28 cellular contexts compared by ENCODE assay signal in genomic region chr17:29954405-29954804, GRCh38. TPM values are rescaled to one million over a fixed set of nuclear protein-coding genes. Genes with fewer than 3 reads are reported as not detected.
DNase-seq lines count a peak whose midpoint lies in the region; ATAC-seq, FAIRE-seq and TF ChIP-seq lines count a peak whose summit lies in the region.
"Had no signal": no experiment of that assay in that cellular context is flagged by ENCODE, and none has a peak within 500 bp of the region (broad histone marks: within the 10 kb centered on the region; RNA-seq: fewer than 3 reads in every experiment).

No MANE protein-coding gene starts in this region.

- no peak overlapping the region for H4K91ac ChIP-seq in H1 (replicated peaks; ENCODE audit: insufficient read length, low read length)

- no peak overlapping the region for H3K18ac ChIP-seq in H1 (ENCODE audit: extremely low read depth, low read length)

- H3K4me3 Mint-ChIP-seq in activated naive CD8-positive, alpha-beta T cell treated with anti-CD3 and anti-CD28 coated beads, Interleukin-2, amount 50 U/mL, for 24 hours: no peak overlapping the region
- H3K4me3 Mint-ChIP-seq: activated T-cell treated with anti-CD3 and anti-CD28 coated beads, Interleukin-2, amount 50 U/mL, for 24 hours; B cell; neural crest cell; stimulated activated naive CD8-positive, alpha-beta T cell treated with anti-CD3 and anti-CD28 coated beads, Interleukin-15, amount 100 ng/mL, for 72 hours had no signal

- TF ChIP-seq RAD21 in H1 (IDR thresholded peaks at IDR 0.05 in 1 of 2, conservative IDR thresholded peaks at IDR 0.05 in 1 of 2; ENCODE audit: low read depth in 2 of 2, low read length in 2 of 2): peak in 1 of 2 experiments; percentile 5; a peak in 2 of 4 replicates

- H4K20me1 ChIP-seq in Loucy (ENCODE audit: insufficient read depth, low read length, poor library complexity, severe bottlenecking) (no peaks in the 10 kb centered on the region), H1 (replicated peaks in 1 of 2; ENCODE audit: control insufficient read depth in 1 of 2, insufficient read depth in 2 of 2, low read length in 2 of 2) (no peaks in the 10 kb centered on the region)

- DNase-seq in AG10803 (ENCODE audit: low read depth) (no peak), GM12864 (ENCODE audit: low read depth) (no peak), H1 (ENCODE audit: low read depth in 1 of 2, low spot score in 2 of 2) (no peak), aorta (no peak), AG20443 (ENCODE audit: low spot score) (no peak)
- DNase-seq in activated naive CD8-positive, alpha-beta T cell treated with anti-CD3 and anti-CD28 coated beads, Interleukin-2, amount 50 U/mL, for 24 hours: no peak
- DNase-seq: activated CD8-positive, alpha-beta memory T cell treated with anti-CD3 and anti-CD28 coated beads for 24 hours; activated naive CD4-positive, alpha-beta T cell treated with Interleukin-2 at 50 U/mL for 16 hours; activated T-cell treated with anti-CD3 and anti-CD28 coated beads, Interleukin-2, amount 50 U/mL, for 24 hours; amygdala; Caco-2; central memory CD4-positive, alpha-beta T cell; lower lobe of right lung; posterior cingulate gyrus; stimulated activated naive CD8-positive, alpha-beta T cell treated with anti-CD3 and anti-CD28 coated beads, Interleukin-15, amount 100 ng/mL, for 72 hours; T-helper 9 cell; tibial artery had no signal

- H2BK5ac ChIP-seq in H1 (ENCODE audit: low read depth, low read length): no peak overlapping the region

- H4K8ac ChIP-seq in H1 (ENCODE audit: extremely low read depth, insufficient read depth, low read length): no peak overlapping the region

- no peak overlapping the region for H2BK20ac ChIP-seq in H1 (ENCODE audit: low read length)

- H3K9me2 ChIP-seq in Loucy (replicated peaks; ENCODE audit: low read depth, low read length): no peaks in the 10 kb centered on the region

- no peak overlapping the region for H2BK15ac ChIP-seq in H1 (ENCODE audit: low read length)

- no peak for TF ChIP-seq EP300 in H1 (IDR thresholded peaks at IDR 0.05; ENCODE audit: borderline replicate concordance in 1 of 2, low read depth in 2 of 2, low read length in 2 of 2)

- no peaks in the 10 kb centered on the region for H3K23me2 ChIP-seq in H1 (ENCODE audit: low read depth, low read length)

- WGBS in H1 (ENCODE audit: extremely low coverage in 1 of 2, insufficient coverage in 1 of 2, insufficient read length in 1 of 2, insufficient replicate concordance in 2 of 2, low coverage in 1 of 2, low lambda C conversion rate in 2 of 2, missing lambda C conversion rate in 1 of 2), 2 experiments: 83% methylated on average over 4 of the region's 4 CpGs; no CpG with 5 or more reads in 1 of the 2 experiments
- WGBS in aorta, 2 donors: 84 to 85% methylated on average over 4 of the region's 4 CpGs

- H2AK5ac ChIP-seq in H1 (ENCODE audit: low read depth, low read length): no peak overlapping the region

- H3K4me1 ChIP-seq in Loucy (ENCODE audit: insufficient read depth, low read length, poor library complexity, severe bottlenecking) (no peaks in the 10 kb centered on the region), H1 (replicated peaks in 1 of 4; ENCODE audit: control insufficient read depth in 3 of 4, insufficient read depth in 4 of 4, low read length in 3 of 4) (no peaks in the 10 kb centered on the region), aorta (ENCODE audit: control insufficient read depth in 1 of 2, insufficient read depth in 2 of 2, low read length in 2 of 2) (no peaks in the 10 kb centered on the region)
- H3K4me1 ChIP-seq: Caco-2, gastroesophageal sphincter, lower lobe of right lung, tibial artery had no signal

- H3K79me2 ChIP-seq in Loucy (ENCODE audit: insufficient read depth, low read length) (no peaks in the 10 kb centered on the region), H1 (ENCODE audit: control insufficient read depth in 1 of 2, insufficient read depth in 2 of 2, low read length in 2 of 2) (no peaks in the 10 kb centered on the region)

- TF ChIP-seq POLR2A in H1 (IDR thresholded peaks at IDR 0.05; ENCODE audit: control extremely low read depth in 1 of 2, low read depth in 2 of 2, low read length in 2 of 2): no peak

- no peaks in the 10 kb centered on the region for H3K36me3 ChIP-seq in Loucy (ENCODE audit: insufficient read depth, low read length)
- H3K36me3 ChIP-seq in H1 (ENCODE audit: control insufficient read depth in 2 of 4, insufficient read depth in 4 of 4, low read length in 3 of 4): no peaks in the 10 kb centered on the region
- H3K36me3 ChIP-seq in aorta (ENCODE audit: control insufficient read depth in 1 of 2, insufficient read depth in 2 of 2, low read length in 1 of 2): no peaks in the 10 kb centered on the region
- H3K36me3 ChIP-seq: gastroesophageal sphincter, lower lobe of right lung, tibial artery had no signal

- no peak for FAIRE-seq in H1 (lab: Jason Lieb, UNC)
- FAIRE-seq: GM12891, HepG2, keratinocyte had no signal

- H3K9me3 ChIP-seq in Loucy (ENCODE audit: insufficient read depth, low read depth, low read length) (peaks cover 5% of the 10 kb centered on the region; the same call in 1 of the 2 replicates), H1 (ENCODE audit: insufficient read depth in 2 of 2, low read depth in 1 of 2, low read length in 1 of 2) (peaks cover 7 to 15% of the 10 kb centered on the region in 2 experiments; a peak in 3 of 4 replicates), aorta (ENCODE audit: control insufficient read depth, low read length) (no peaks in the 10 kb centered on the region)
- H3K9me3 ChIP-seq: gastroesophageal sphincter, lower lobe of right lung, tibial artery had no signal

- H3K79me1 ChIP-seq in H1 (ENCODE audit: low read depth, low read length): no peaks in the 10 kb centered on the region

- H3K27me3 ChIP-seq in Loucy (ENCODE audit: insufficient read depth, low read length, poor library complexity, severe bottlenecking): no peaks in the 10 kb centered on the region
- no peaks in the 10 kb centered on the region for H3K27me3 ChIP-seq in H1 (replicated peaks in 1 of 4; ENCODE audit: control insufficient read depth in 3 of 4, extremely low read depth in 1 of 4, insufficient read depth in 3 of 4, low read length in 3 of 4)
- H3K27me3 ChIP-seq in aorta (ENCODE audit: control insufficient read depth in 1 of 2, insufficient read depth in 2 of 2, low read length in 1 of 2): no peaks in the 10 kb centered on the region
- H3K27me3 ChIP-seq: gastroesophageal sphincter, tibial artery had no signal

- H2BK12ac ChIP-seq in H1 (ENCODE audit: low read depth, low read length): no peak overlapping the region

- H3K4me1 Mint-ChIP-seq in activated naive CD8-positive, alpha-beta T cell treated with anti-CD3 and anti-CD28 coated beads, Interleukin-2, amount 50 U/mL, for 24 hours: no peaks in the 10 kb centered on the region
- H3K4me1 Mint-ChIP-seq: stimulated activated naive CD8-positive, alpha-beta T cell treated with anti-CD3 and anti-CD28 coated beads, Interleukin-15, amount 100 ng/mL, for 72 hours had no signal

- no peak overlapping the region for H3K14ac ChIP-seq in H1 (ENCODE audit: insufficient read length)

- no peaks in the 10 kb centered on the region for H3F3A ChIP-seq in Loucy (ENCODE audit: low read depth)

- no peak overlapping the region for H3K4me3 ChIP-seq in AG10803 (ENCODE audit: low read length)
- no peak overlapping the region for H3K4me3 ChIP-seq in GM12864 (ENCODE audit: low read depth, low read length)
- H3K4me3 ChIP-seq in Loucy (ENCODE audit: low read length, poor library complexity, severe bottlenecking): no peak overlapping the region
- no peak overlapping the region for H3K4me3 ChIP-seq in H1 (ENCODE audit: extremely low read depth in 1 of 4, insufficient read depth in 2 of 4, low read depth in 3 of 4, low read length in 4 of 4)
- H3K4me3 ChIP-seq in aorta (ENCODE audit: low read length in 2 of 2): no peak overlapping the region
- H3K4me3 ChIP-seq: gastroesophageal sphincter, lower lobe of right lung, tibial artery had no signal

- H3K56ac ChIP-seq in H1 (replicated peaks; ENCODE audit: insufficient read length, low read depth, low read length): no peak overlapping the region

- TF ChIP-seq CTCF in AG10803 (conservative IDR thresholded peaks at IDR 0.05; ENCODE audit: low read length) (peak; percentile 12), GM12864 (IDR thresholded peaks at IDR 0.05; ENCODE audit: low read depth, low read length, missing control alignments) (peak; percentile 20), Loucy (conservative IDR thresholded peaks at IDR 0.05; ENCODE audit: low read length) (peak; percentile 31), H1 (IDR thresholded peaks at IDR 0.05; ENCODE audit: control extremely low read depth in 1 of 3, insufficient read depth in 1 of 3, low read depth in 1 of 3, low read length in 3 of 3) (peak in 2 of 3 experiments; percentile 4 to 17; a peak in 1 of 4 replicates)

- H3K4me2 ChIP-seq in Loucy (ENCODE audit: low read depth, low read length, poor library complexity, severe bottlenecking): no peak overlapping the region
- H3K4me2 ChIP-seq in H1 (ENCODE audit: insufficient read depth in 1 of 2, low read depth in 2 of 2, low read length in 2 of 2): no peak overlapping the region

- no peak overlapping the region for H3K27ac Mint-ChIP-seq in activated naive CD8-positive, alpha-beta T cell treated with anti-CD3 and anti-CD28 coated beads, Interleukin-2, amount 50 U/mL, for 24 hours
- H3K27ac Mint-ChIP-seq: activated T-cell treated with anti-CD3 and anti-CD28 coated beads, Interleukin-2, amount 50 U/mL, for 24 hours; B cell; stimulated activated naive CD8-positive, alpha-beta T cell treated with anti-CD3 and anti-CD28 coated beads, Interleukin-15, amount 100 ng/mL, for 72 hours had no signal

- H3K4ac ChIP-seq in H1 (replicated peaks; ENCODE audit: insufficient read length, low read depth, low read length): no peak overlapping the region

- H3K9ac ChIP-seq in Loucy (ENCODE audit: low read depth, low read length, poor library complexity, severe bottlenecking): no peak overlapping the region
- no peak overlapping the region for H3K9ac ChIP-seq in H1 (replicated peaks in 1 of 4; ENCODE audit: extremely low read depth in 1 of 4, low read depth in 3 of 4, low read length in 3 of 4)

- H3K27me3 Mint-ChIP-seq in activated naive CD8-positive, alpha-beta T cell treated with anti-CD3 and anti-CD28 coated beads, Interleukin-2, amount 50 U/mL, for 24 hours: no peaks in the 10 kb centered on the region
- H3K27me3 Mint-ChIP-seq: activated T-cell treated with anti-CD3 and anti-CD28 coated beads, Interleukin-2, amount 50 U/mL, for 24 hours; B cell; stimulated activated naive CD8-positive, alpha-beta T cell treated with anti-CD3 and anti-CD28 coated beads, Interleukin-15, amount 100 ng/mL, for 72 hours had no signal

- H3K9me3 Mint-ChIP-seq in activated naive CD8-positive, alpha-beta T cell treated with anti-CD3 and anti-CD28 coated beads, Interleukin-2, amount 50 U/mL, for 24 hours: peaks cover 17% of the 10 kb centered on the region

- no peak overlapping the region for H2BK120ac ChIP-seq in H1 (replicated peaks; ENCODE audit: low read depth, low read length)

- CTCF ChIA-PET in H1 (lab: Charles Lee; ENCODE audit: partially characterized antibody): interaction anchor here (1.3 to 3.0 kb wide), 2 partner anchors 15 to 23 kb away, joined by 7 to 9 read pairs; no protein-coding TSS in a partner anchor

- no peak overlapping the region for H4K5ac ChIP-seq in H1 (ENCODE audit: insufficient read length, low read depth, low read length)

- POLR2A ChIA-PET in H1 (lab: Charles Lee; ENCODE audit: partially characterized antibody): no interaction called here

- intact Hi-C loops in aorta (cut with DNase I): no loop called here

- no peak overlapping the region for H3K23ac ChIP-seq in H1 (ENCODE audit: insufficient read length)

- H3K36me3 Mint-ChIP-seq in activated naive CD8-positive, alpha-beta T cell treated with anti-CD3 and anti-CD28 coated beads, Interleukin-2, amount 50 U/mL, for 24 hours (ENCODE audit: low read depth): peaks cover 9% of the 10 kb centered on the region

- H3K27ac ChIP-seq in H1 (ENCODE audit: low read depth, low read length): no peak overlapping the region
- no peak overlapping the region for H3K27ac ChIP-seq in aorta (ENCODE audit: low read depth in 1 of 2, low read length in 2 of 2)
- H3K27ac ChIP-seq: gastroesophageal sphincter, HL-60, lower lobe of right lung, tibial artery had no signal

- ATAC-seq in activated naive CD8-positive, alpha-beta T cell treated with anti-CD3 and anti-CD28 coated beads, Interleukin-2, amount 50 U/mL, for 24 hours: no peak
- ATAC-seq in aorta (ENCODE audit: low FRiP score): no peak
- ATAC-seq in GM18517 (IDR thresholded peaks at IDR 0.05; ENCODE audit: unreplicated experiment): no peak
- ATAC-seq: activated CD4-positive, CD25-positive, alpha-beta regulatory T cell treated with anti-CD3 and anti-CD28 coated beads, Interleukin-2, amount 50 U/mL, for 24 hours; gastroesophageal sphincter; HepG2; lower lobe of right lung; sciatic nerve; stimulated activated naive CD8-positive, alpha-beta T cell treated with anti-CD3 and anti-CD28 coated beads, Interleukin-15, amount 100 ng/mL, for 72 hours had no signal

- H2AFZ ChIP-seq in Loucy (ENCODE audit: low read length) (no peak overlapping the region), H1 (ENCODE audit: low read length) (no peak overlapping the region)

RNA-seq across cellular contexts. Expression of gene EFCAB5, which starts 13.0 kb away (rescaled TPM):
- total RNA-seq in H1 (2021; fragmentation: NEBNext Ultra II Directional; extraction: Animal tissue kit (Norgen Biotek cat#: 25700)): 0.25 and 0.34 TPM in 2 replicates
- polyA plus RNA-seq in H1 (2011; rRNA removed) (0.02 and 0.05 TPM in 2 replicates), aorta (not detected)
- polyA plus RNA-seq in H1 (2011; cell fraction: cytosol; rRNA removed): 0.05 TPM
- polyA plus RNA-seq in H1 (2011; cell fraction: nucleus; rRNA removed): not detected
- 0.34 to 0.79 TPM (median 0.42 TPM) in 3 of 4 replicates, not detected in the other for polyA plus RNA-seq in H1 (2012, experiment 1 of 2)
- not detected for polyA plus RNA-seq in H1 (2012, experiment 2 of 2)
- 0.18 TPM for polyA plus RNA-seq in H1 (2013, experiment 1 of 2)
- 0.40 TPM for polyA plus RNA-seq in H1 (2013, experiment 2 of 2)
- polyA minus RNA-seq in H1 (2011; rRNA and poly(A)+ RNA removed): 0.06 TPM in 1 of 2 replicates, not detected in the other
- polyA minus RNA-seq in H1 (2011; cell fraction: cytosol; rRNA and poly(A)+ RNA removed): not detected
- polyA minus RNA-seq in H1 (2011; cell fraction: nucleus; rRNA and poly(A)+ RNA removed): not detected
- 1 to 10 TPM in 1 of 2 donors, under 1 TPM in 1; 0.42 to 1.1 TPM for total RNA-seq in aorta
- total RNA-seq: HepG2 had no signal

RNA-seq across cellular contexts. Expression of gene SSH2, which starts 24.4 kb away (rescaled TPM):
- total RNA-seq in H1 (2021; fragmentation: NEBNext Ultra II Directional; extraction: Animal tissue kit (Norgen Biotek cat#: 25700)): 15.9 and 18.1 TPM in 2 replicates
- polyA plus RNA-seq in H1 (2011; rRNA removed): 5.2 and 5.4 TPM in 2 replicates
- polyA plus RNA-seq in H1 (2011; cell fraction: cytosol; rRNA removed): 5.2 TPM
- 7.3 TPM for polyA plus RNA-seq in H1 (2011; cell fraction: nucleus; rRNA removed)
- 6.1 to 7.9 TPM (median 7.0 TPM) in 4 replicates for polyA plus RNA-seq in H1 (2012, experiment 1 of 2)
- polyA plus RNA-seq in H1 (2012, experiment 2 of 2): 5.5 TPM
- 9.6 TPM for polyA plus RNA-seq in H1 (2013, experiment 1 of 2)
- polyA plus RNA-seq in H1 (2013, experiment 2 of 2): 8.2 TPM
- 22.6 and 34.8 TPM in 2 replicates for polyA minus RNA-seq in H1 (2011; rRNA and poly(A)+ RNA removed)
- 15.2 TPM for polyA minus RNA-seq in H1 (2011; cell fraction: cytosol; rRNA and poly(A)+ RNA removed)
- 19.5 TPM for polyA minus RNA-seq in H1 (2011; cell fraction: nucleus; rRNA and poly(A)+ RNA removed)
- 10 to 100 TPM; 29.5 to 35.3 TPM for total RNA-seq in aorta
- polyA plus RNA-seq in aorta: 10 to 100 TPM in 1 of 2 donors, 1 to 10 TPM in 1; 7.2 to 31.1 TPM
